In genomic region chr2:53403836-53404413, GRCh38 we compare ENCODE assay signal across 11 cellular contexts.
DNase-seq lines count a peak whose midpoint lies in the region; ATAC-seq lines count a peak whose summit lies in the region.
"Had no signal": no experiment of that assay in that cellular context is flagged by ENCODE, and none has a peak within 500 bp of the region (broad histone marks: within the 10 kb centered on the region; RNA-seq: fewer than 3 reads in every experiment).

No MANE protein-coding gene starts in this region.

- H3K27ac Mint-ChIP-seq in naive thymus-derived CD8-positive, alpha-beta T cell = no peak overlapping the region

- no peaks in the 10 kb centered on the region for H3K4me1 Mint-ChIP-seq in naive thymus-derived CD8-positive, alpha-beta T cell

- POLR2A ChIA-PET in naive thymus-derived CD8-positive, alpha-beta T cell (lab: Charles Lee) = no interaction called here

- no peak overlapping the region for H3K27ac ChIP-seq in caudate nucleus (ENCODE audit: low read depth, low read length)
- H3K27ac ChIP-seq: BLaER1 had no signal

- peaks cover 0 to 4% (median 1%) of the 10 kb centered on the region in 5 donors for H3K27me3 Mint-ChIP-seq in naive thymus-derived CD8-positive, alpha-beta T cell

- peak; percentile 72 for ATAC-seq in GM21367 (IDR thresholded peaks at IDR 0.05; ENCODE audit: unreplicated experiment)
- no peak for ATAC-seq in HG02571 (IDR thresholded peaks at IDR 0.05; ENCODE audit: unreplicated experiment)
- no peak for ATAC-seq in naive thymus-derived CD8-positive, alpha-beta T cell
- ATAC-seq: HepG2 had no signal

- H3K4me3 Mint-ChIP-seq in naive thymus-derived CD8-positive, alpha-beta T cell = no peak overlapping the region

- in situ Hi-C loops in ACHN (cut with HindIII; ENCODE audit: low pct_ligation_motif_present, low pct_unique_long_range_greater_than_20kb, low sequenced_read_pairs) = no loop called here

- H3K36me3 Mint-ChIP-seq in naive thymus-derived CD8-positive, alpha-beta T cell = peaks cover 0 to 8% (median 0%) of the 10 kb centered on the region in 3 donors

- peaks cover 0 to 19% (median 4%) of the 10 kb centered on the region in 9 donors for H3K9me3 Mint-ChIP-seq in naive thymus-derived CD8-positive, alpha-beta T cell

- DNase-seq in ACHN (peak; percentile 69), HS-5 (ENCODE audit: low read depth) (peak; percentile 60), dedifferentiated amniotic fluid mesenchymal stem cell (ENCODE audit: extremely low spot score) (peak; percentile 22), caudate nucleus (lab: John Stamatoyannopoulos, UW) (no peak), D341Med (ENCODE audit: low spot score) (no peak)
- DNase-seq in naive thymus-derived CD8-positive, alpha-beta T cell = no peak
- DNase-seq: activated CD4-positive, alpha-beta T cell treated with anti-CD3 and anti-CD28 coated beads for 48 hours had no signal

Comparison
In these comparisons a context has a peak if more than half of its experiments do, and no peak if none do; other contexts are left out.
1. DNase-seq: peak in ACHN (single experiment), HS-5 (single experiment) and dedifferentiated amniotic fluid mesenchymal stem cell (single experiment); none in caudate nucleus (0 of 61), D341Med (single experiment) and naive thymus-derived CD8-positive, alpha-beta T cell (0 of 10).